20 cellular contexts compared by ENCODE assay signal in the genomic region with DNA sequence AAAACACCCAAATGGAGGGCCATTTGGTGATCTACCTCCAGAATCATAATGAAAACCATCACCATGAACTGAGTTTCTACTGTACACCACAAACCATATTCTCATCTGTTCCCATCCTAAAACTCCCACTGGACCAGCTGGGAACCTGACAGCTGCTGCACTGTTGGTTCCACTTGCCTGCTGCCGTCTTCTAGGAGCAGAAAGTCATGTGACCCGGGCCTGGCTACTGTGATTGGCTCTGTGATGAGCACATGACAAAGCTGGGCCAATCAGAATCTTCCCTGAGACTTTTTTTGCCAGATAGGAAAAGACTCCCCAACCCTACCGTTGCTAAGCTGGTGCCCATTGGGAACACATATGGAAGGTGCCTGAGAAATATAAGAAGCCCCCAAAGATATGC.
A peak's percentile ranks its signal among the peaks of the same experiment; 100 is the strongest.
DNase-seq lines count a peak whose midpoint lies in the region; ATAC-seq, FAIRE-seq and TF ChIP-seq lines count a peak whose summit lies in the region.
"Had no signal": no experiment of that assay in that cellular context is flagged by ENCODE, and none has a peak within 500 bp of the region (broad histone marks: within the 10 kb centered on the region; RNA-seq: fewer than 3 reads in every experiment).

No MANE protein-coding gene starts in this region.

- H4K20me1 ChIP-seq in HepG2 (ENCODE audit: insufficient read depth, low read length) (no peaks in the 10 kb centered on the region), Karpas-422 (ENCODE audit: insufficient read depth, low read depth, low read length) (no peaks in the 10 kb centered on the region), GM12878 (ENCODE audit: control insufficient read depth, insufficient read depth) (no peaks in the 10 kb centered on the region)

- in situ Hi-C loops in HepG2 (cut with HindIII; ENCODE audit: extremely low pct_ligation_motif_present, low pct_unique_long_range_greater_than_20kb), result no loop called here
- in situ Hi-C loops in GM12878 (cut with MboI), result no loop called here

- H3K79me2 ChIP-seq in HepG2 (ENCODE audit: insufficient read depth, low read length) (no peaks in the 10 kb centered on the region), Karpas-422 (ENCODE audit: low read length) (no peaks in the 10 kb centered on the region), GM12878 (ENCODE audit: control insufficient read depth, insufficient read depth, low read length) (no peaks in the 10 kb centered on the region)

- TF ChIP-seq CTCF in HepG2 (CRISPR knock-in tag; IDR thresholded peaks at IDR 0.05) (no peak), right lobe of liver (IDR thresholded peaks at IDR 0.05) (no peak), GM12878 (IDR thresholded peaks at IDR 0.05 in 2 of 3, conservative IDR thresholded peaks at IDR 0.05 in 1 of 3; ENCODE audit: control insufficient read depth in 2 of 3, extremely low read depth in 1 of 3, insufficient read depth in 1 of 3, low read depth in 3 of 3, low read length in 3 of 3) (no peak), testis (IDR thresholded peaks at IDR 0.05) (no peak), progenitor cell of endocrine pancreas (IDR thresholded peaks at IDR 0.05; ENCODE audit: unreplicated experiment) (no peak), kidney (IDR thresholded peaks at IDR 0.05; ENCODE audit: borderline replicate concordance, extremely low read depth, insufficient read depth) (no peak)

- H3K9me3 ChIP-seq in HepG2 (ENCODE audit: low read length), result 0 out of 2 replicates have a peak, but pooled peaks cover 4% of the 10 kb centered on the region
- no peaks in the 10 kb centered on the region for H3K9me3 ChIP-seq in right lobe of liver
- H3K9me3 ChIP-seq in Karpas-422 (ENCODE audit: low read length), result no peaks in the 10 kb centered on the region
- peaks cover 9% of the 10 kb centered on the region; the same call in 2 of the 3 replicates for H3K9me3 ChIP-seq in GM12878 (replicated peaks; ENCODE audit: control insufficient read depth, insufficient read depth, low read length)
- H3K9me3 ChIP-seq in testis, result no peaks in the 10 kb centered on the region
- no peaks in the 10 kb centered on the region for H3K9me3 ChIP-seq in kidney (ENCODE audit: control insufficient read depth in 1 of 2, low read length in 2 of 2)
- H3K9me3 ChIP-seq: Caco-2, MG63 had no signal

- no peaks in the 10 kb centered on the region for H3K36me3 Mint-ChIP-seq in progenitor cell of endocrine pancreas (ENCODE audit: insufficient read depth)
- H3K36me3 Mint-ChIP-seq: CD4-positive, CD25-positive, alpha-beta regulatory T cell had no signal

- FAIRE-seq in HepG2 (lab: Jason Lieb, UNC) (no peak), GM12878 (lab: Jason Lieb, UNC) (no peak), kidney (lab: Jason Lieb, UNC) (no peak)

- H3K27ac Mint-ChIP-seq in progenitor cell of endocrine pancreas, result no peak overlapping the region
- H3K27ac Mint-ChIP-seq: CD4-positive, CD25-positive, alpha-beta regulatory T cell had no signal

- 52% methylated on average over 3 of the region's 3 CpGs for WGBS in HepG2 (ENCODE audit: low lambda C conversion rate)
- WGBS in right lobe of liver (ENCODE audit: insufficient coverage, low coverage, low lambda C conversion rate, missing lambda C conversion rate), result 100% methylated on average over 2 of the region's 3 CpGs
- WGBS in GM12878 (ENCODE audit: insufficient coverage, insufficient replicate concordance, low lambda C conversion rate, missing lambda C conversion rate), result 97% methylated on average over 3 of the region's 3 CpGs
- 62 to 73% methylated on average over 3 of the region's 3 CpGs for WGBS in testis, 2 donors

- RAD21 ChIA-PET in GM12878 (lab: Charles Lee; ENCODE audit: unreplicated experiment), result no interaction called here

- no peaks in the 10 kb centered on the region for H3K9me2 ChIP-seq in Karpas-422 (replicated peaks; ENCODE audit: insufficient read depth, low read length)

- no TSS peak for BruUV-seq in HepG2 (replicated peaks; lab: Mats Ljungman, UMichigan)
- BruUV-seq in GM12878 (replicated peaks; lab: Mats Ljungman, UMichigan), result no TSS peak

- TF ChIP-seq POLR2A in HepG2 (IDR thresholded peaks at IDR 0.05; ENCODE audit: insufficient read depth in 1 of 2, low read depth in 2 of 2, low read length in 2 of 2) (no peak), right lobe of liver (IDR thresholded peaks at IDR 0.05) (no peak), GM12878 (IDR thresholded peaks at IDR 0.05; ENCODE audit: low read depth, low read length) (no peak), testis (IDR thresholded peaks at IDR 0.05) (no peak)

- TF ChIP-seq RAD21 in HepG2 (CRISPR knock-in tag; IDR thresholded peaks at IDR 0.05), result no peak
- no peak for TF ChIP-seq RAD21 in GM12878 (IDR thresholded peaks at IDR 0.05; ENCODE audit: insufficient read depth, low read depth, low read length)

- H3K36me3 ChIP-seq in HepG2 (replicated peaks in 1 of 2; ENCODE audit: control insufficient read depth in 1 of 2, insufficient read depth in 2 of 2, low read length in 2 of 2) (no peaks in the 10 kb centered on the region), right lobe of liver (no peaks in the 10 kb centered on the region), Karpas-422 (ENCODE audit: insufficient read depth, low read length) (no peaks in the 10 kb centered on the region; the same call in 1 of the 2 replicates), GM12878 (ENCODE audit: control insufficient read depth in 2 of 2, insufficient read depth in 2 of 2, low read length in 1 of 2) (no peaks in the 10 kb centered on the region; a peak in 1 of 4 replicates), testis (ENCODE audit: low read depth, missing control alignments) (no peaks in the 10 kb centered on the region), kidney (ENCODE audit: control insufficient read depth in 1 of 2, insufficient read depth in 2 of 2, low read length in 2 of 2) (no peaks in the 10 kb centered on the region)
- H3K36me3 ChIP-seq: HAP-1, MG63 had no signal

- intact Hi-C loops in HepG2 (cut with micrococcal nuclease; ENCODE audit: unreplicated experiment), result no loop called here
- intact Hi-C loops in right lobe of liver (cut with DNase I), result no loop called here
- intact Hi-C loops in GM12878 (cut with micrococcal nuclease; ENCODE audit: unreplicated experiment), result no loop called here
- intact Hi-C loops in testis (cut with DNase I; ENCODE audit: low total_unique reads), result no loop called here
- intact Hi-C loops in kidney (cut with DNase I), result no loop called here

- SMC1A ChIA-PET in GM12878 (lab: Charles Lee; ENCODE audit: uncharacterized antibody, unreplicated experiment), result interaction anchor here (1.0 kb wide), 1 partner anchor 54 kb away, joined by 3 read pairs; no protein-coding TSS in a partner anchor

- H3K9ac ChIP-seq in HepG2 (ENCODE audit: insufficient read depth, low read depth, low read length), result no peak overlapping the region
- no peak overlapping the region for H3K9ac ChIP-seq in Karpas-422 (ENCODE audit: low read length)
- no peak overlapping the region for H3K9ac ChIP-seq in GM12878 (ENCODE audit: control insufficient read depth, insufficient read depth, low read length)
- no peak overlapping the region for H3K9ac ChIP-seq in kidney (ENCODE audit: low read length in 2 of 2)

- H3K27ac ChIP-seq in HepG2 (ENCODE audit: extremely low read length, insufficient read depth, low read length) (no peak overlapping the region), right lobe of liver (no peak overlapping the region), Karpas-422 (ENCODE audit: low read length) (no peak overlapping the region), GM12878 (ENCODE audit: control insufficient read depth, insufficient read depth) (no peak overlapping the region), testis (no peak overlapping the region), kidney (ENCODE audit: low read depth in 2 of 2, low read length in 2 of 2) (no peak overlapping the region)
- H3K27ac ChIP-seq: RWPE1 had no signal

- POLR2A ChIA-PET in HepG2 (lab: Yijun Ruan, JAX) (no interaction called here), GM12878 (lab: Charles Lee) (interaction anchor here (1.3 to 1.4 kb wide), 2 partner anchors 9 kb away, joined by 3 to 7 read pairs; no protein-coding TSS in a partner anchor)

- H3K4me3 ChIP-seq in HepG2 (replicated peaks in 1 of 3; ENCODE audit: insufficient read depth in 1 of 3, low read depth in 2 of 3, low read length in 3 of 3), result no peak overlapping the region
- H3K4me3 ChIP-seq in right lobe of liver, result no peak overlapping the region
- H3K4me3 ChIP-seq in Karpas-422 (ENCODE audit: low read length), result no peak overlapping the region
- H3K4me3 ChIP-seq in GM12878, result no peak overlapping the region
- H3K4me3 ChIP-seq in testis, result no peak overlapping the region
- H3K4me3 ChIP-seq in kidney (ENCODE audit: low read length in 2 of 2), result no peak overlapping the region
- H3K4me3 ChIP-seq: HAP-1, MG63 had no signal

- CTCF ChIA-PET in HepG2 (lab: Yijun Ruan, JAX; ENCODE audit: low intra/inter-chr PET ratio, low total read pairs), result no interaction called here
- CTCF ChIA-PET in GM12878 (lab: Yijun Ruan, JAX), result no interaction called here

- DNase-seq in HepG2 (ENCODE audit: low spot score) (no peak), right lobe of liver (no peak), Karpas-422 (peak; percentile 66), GM12878 (ENCODE audit: low read depth, low spot score) (no peak), testis (peak; percentile 56), progenitor cell of endocrine pancreas (ENCODE audit: low spot score, unreplicated experiment) (no peak), kidney (no peak)
- DNase-seq: AML-193; Caco-2; CD4-positive, CD25-positive, alpha-beta regulatory T cell; DMS79; KG1; MG63; NCI-H1092 treated with DMSO at 0.1 percent for 48 hours; NCI-H2107; NCI-H526 treated with DMSO at 0.1 percent for 48 hours; PC-3 had no signal

- no peak overlapping the region for H3K4me3 Mint-ChIP-seq in progenitor cell of endocrine pancreas (ENCODE audit: low read depth)
- H3K4me3 Mint-ChIP-seq: CD4-positive, CD25-positive, alpha-beta regulatory T cell had no signal

- H3K4me2 ChIP-seq in HepG2 (ENCODE audit: low read depth, low read length) (no peak overlapping the region), Karpas-422 (ENCODE audit: low read depth, low read length, poor library complexity, severe bottlenecking) (no peak overlapping the region), GM12878 (ENCODE audit: control insufficient read depth, insufficient read depth) (no peak overlapping the region)

- H3K27me3 ChIP-seq in HepG2 (ENCODE audit: control insufficient read depth in 1 of 2, insufficient read depth in 2 of 2, low read length in 2 of 2) (no peaks in the 10 kb centered on the region; a peak in 1 of 5 replicates), right lobe of liver (no peaks in the 10 kb centered on the region), Karpas-422 (ENCODE audit: low read length) (no peaks in the 10 kb centered on the region), GM12878 (replicated peaks in 1 of 2; ENCODE audit: control insufficient read depth in 2 of 2, insufficient read depth in 2 of 2, low read length in 1 of 2) (no peaks in the 10 kb centered on the region), testis (no peaks in the 10 kb centered on the region)

- no peak for TF ChIP-seq EP300 in HepG2 (IDR thresholded peaks at IDR 0.05; ENCODE audit: low read depth in 2 of 2, low read length in 2 of 2)
- TF ChIP-seq EP300 in HepG2 (CRISPR knock-in tag; IDR thresholded peaks at IDR 0.05; ENCODE audit: borderline replicate concordance), result no peak
- no peak for TF ChIP-seq EP300 in GM12878 (IDR thresholded peaks at IDR 0.05; ENCODE audit: borderline replicate concordance in 1 of 2, control insufficient read depth in 1 of 2, low read depth in 2 of 2, low read length in 2 of 2)

- H3K4me1 Mint-ChIP-seq in progenitor cell of endocrine pancreas (ENCODE audit: low read depth), result peaks cover 11% of the 10 kb centered on the region
- H3K4me1 Mint-ChIP-seq: CD4-positive, CD25-positive, alpha-beta regulatory T cell had no signal

- H3K4me1 ChIP-seq in HepG2 (ENCODE audit: insufficient read depth, low read length) (peaks cover 47% of the 10 kb centered on the region), right lobe of liver (peaks cover 0 to 33% (median 6%) of the 10 kb centered on the region in 4 donors), Karpas-422 (ENCODE audit: low read length) (no peaks in the 10 kb centered on the region), GM12878 (ENCODE audit: control insufficient read depth, insufficient read depth, low read length) (peaks cover 4% of the 10 kb centered on the region), testis (peaks cover 3% of the 10 kb centered on the region), kidney (ENCODE audit: control insufficient read depth in 1 of 2, insufficient read depth in 1 of 2, low read depth in 1 of 2, low read length in 2 of 2) (no peaks in the 10 kb centered on the region)
- H3K4me1 ChIP-seq: Caco-2, HAP-1 had no signal

- H3K27me3 Mint-ChIP-seq in progenitor cell of endocrine pancreas, result peaks cover 21% of the 10 kb centered on the region

- H2AFZ ChIP-seq in HepG2 (ENCODE audit: low read length) (no peak overlapping the region), Karpas-422 (ENCODE audit: low read length) (no peak overlapping the region), GM12878 (ENCODE audit: control insufficient read depth, low read depth, low read length) (no peak overlapping the region)

- peaks cover 3% of the 10 kb centered on the region for H3K9me3 Mint-ChIP-seq in progenitor cell of endocrine pancreas (ENCODE audit: low read depth)

- ATAC-seq in HepG2, result no peak
- ATAC-seq in right lobe of liver, result no peak
- peak; percentile 21 for ATAC-seq in GM12878
- ATAC-seq in HG02840 (IDR thresholded peaks at IDR 0.05; ENCODE audit: low FRiP score, unreplicated experiment), result no peak
- ATAC-seq: PC-3 had no signal

Comparison
In these comparisons a context has a peak if more than half of its experiments do, and no peak if none do; other contexts are left out.
1. DNase-seq: peak in Karpas-422 (single experiment) and testis (single experiment); none in HepG2 (single experiment), right lobe of liver (0 of 3), GM12878 (single experiment), progenitor cell of endocrine pancreas (single experiment) and kidney (single experiment).
2. Of the 75 proteins assayed by ChIP-seq in both HepG2 and GM12878: peak only in HepG2: SIN3A and USF2; only in GM12878: TCF12; in both: RAD51; in neither: 71.